In the genomic region with DNA sequence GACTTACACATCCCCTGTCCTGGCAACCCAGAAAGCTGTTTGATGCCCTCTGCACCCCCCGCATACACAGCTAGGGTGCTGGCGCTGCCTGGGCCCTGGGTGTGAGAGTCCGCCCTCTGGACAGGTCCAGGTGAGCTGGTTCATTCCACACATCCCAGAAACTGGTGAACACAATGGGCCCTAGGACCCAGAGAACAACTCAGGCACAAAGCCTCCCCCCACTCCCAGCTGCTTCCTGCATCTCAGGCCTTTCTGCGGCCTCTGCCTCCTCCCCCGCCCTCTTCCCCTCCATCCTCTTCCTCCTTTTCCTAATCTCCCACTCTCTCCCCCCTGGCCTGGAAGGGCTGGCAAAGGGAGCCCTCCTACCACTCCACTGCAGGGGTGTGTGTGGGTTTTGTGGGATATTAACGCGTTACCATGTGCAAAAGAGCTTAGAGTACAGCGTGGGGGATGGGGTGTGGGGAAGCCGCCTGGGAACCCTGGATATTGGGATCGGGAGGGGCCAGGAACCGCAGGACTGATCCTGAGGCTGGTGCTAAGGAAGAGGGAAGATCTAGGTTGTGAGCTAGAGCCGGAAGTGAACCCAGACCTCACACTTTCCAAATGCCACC, we compare ENCODE assay signal across 7 cellular contexts. TPM values are rescaled to one million over a fixed set of nuclear protein-coding genes. Genes with fewer than 3 reads are reported as not detected.
DNase-seq lines count a peak whose midpoint lies in the region; ATAC-seq and TF ChIP-seq lines count a peak whose summit lies in the region.

No MANE protein-coding gene starts in this region.

- DNase-seq in GM04504 (ENCODE audit: low read depth) (peak; percentile 72), NOMO-1 (lab: John Stamatoyannopoulos, UW; ENCODE audit: unreplicated experiment in 2 of 2) (peak; percentile 68 to 73), fibroblast of the conjunctiva (ENCODE audit: low read depth) (peak; percentile 70), upper lobe of left lung (peak; percentile 82 to 94)
- DNase-seq in activated effector memory CD4-positive, alpha-beta T cell treated with anti-CD3 and anti-CD28 coated beads, Interleukin-2, amount 50 U/mL, for 16 hours = peak; percentile 83
- peak in 4 of 10 donors; percentile 46 to 64 (median 52) for DNase-seq in naive thymus-derived CD8-positive, alpha-beta T cell

- H3K4me1 ChIP-seq in HUES48 (ENCODE audit: control insufficient read depth, insufficient read depth, low read length) = peaks cover 26% of the 10 kb centered on the region; the same call in 1 of the 2 replicates
- peaks cover 34 to 69% (median 53%) of the 10 kb centered on the region in 4 donors for H3K4me1 ChIP-seq in upper lobe of left lung

- H3K27me3 Mint-ChIP-seq in naive thymus-derived CD8-positive, alpha-beta T cell = no peaks in the 10 kb centered on the region

- H3K9ac ChIP-seq in HUES48 (ENCODE audit: low read depth, low read length) = no peak overlapping the region

- H3K27ac Mint-ChIP-seq in naive thymus-derived CD8-positive, alpha-beta T cell = peak overlapping the region; percentile 66 to 95 (median 91)

- no peak for TF ChIP-seq EP300 in upper lobe of left lung (IDR thresholded peaks at IDR 0.05)

- no peaks in the 10 kb centered on the region for H3K9me3 Mint-ChIP-seq in naive thymus-derived CD8-positive, alpha-beta T cell

- TF ChIP-seq CTCF in upper lobe of left lung (IDR thresholded peaks at IDR 0.05) = peak in 2 of 6 experiments; percentile 12 to 24

- peak overlapping the region; percentile 76 for H3K27ac ChIP-seq in HUES48 (ENCODE audit: low read depth, low read length)
- peak overlapping the region; percentile 91 to 97 (median 94) for H3K27ac ChIP-seq in upper lobe of left lung

- peak overlapping the region; percentile 79 for H3K4me3 ChIP-seq in HUES48 (ENCODE audit: low read depth, low read length)
- H3K4me3 ChIP-seq in upper lobe of left lung = peak overlapping the region in 3 of 4 donors; percentile 65 to 94 (median 93)

- peak; percentile 12 to 22 for ATAC-seq in naive thymus-derived CD8-positive, alpha-beta T cell
- peak; percentile 79 to 90 for ATAC-seq in upper lobe of left lung (ENCODE audit: low FRiP score in 2 of 2)

- H3K27me3 ChIP-seq in HUES48 (ENCODE audit: control insufficient read depth, insufficient read depth, low read length) (peaks cover 18% of the 10 kb centered on the region), upper lobe of left lung (no peaks in the 10 kb centered on the region)

- WGBS in upper lobe of left lung, 2 donors = 1 to 2% methylated on average over 10 to 12 of the region's 12 CpGs

- peak in 1 of 4 donors; percentile 22 for TF ChIP-seq POLR2A in upper lobe of left lung (IDR thresholded peaks at IDR 0.05)

- H3K9me3 ChIP-seq in HUES48 (ENCODE audit: control insufficient read depth, insufficient read depth, low read length) (no peaks in the 10 kb centered on the region), upper lobe of left lung (no peaks in the 10 kb centered on the region)

- H3K36me3 ChIP-seq in HUES48 (ENCODE audit: control insufficient read depth, insufficient read depth, low read length) = no peaks in the 10 kb centered on the region
- H3K36me3 ChIP-seq in upper lobe of left lung = no peaks in the 10 kb centered on the region

- peaks cover 0 to 2% (median 0%) of the 10 kb centered on the region in 3 donors for H3K36me3 Mint-ChIP-seq in naive thymus-derived CD8-positive, alpha-beta T cell

- POLR2A ChIA-PET in naive thymus-derived CD8-positive, alpha-beta T cell (lab: Charles Lee) = interaction anchor here (0.5 to 7.8 kb wide), 11 partner anchors 9 to 452 kb away, joined by 3 to 90 read pairs (median 4); no protein-coding TSS in a partner anchor

- H3K4me3 Mint-ChIP-seq in naive thymus-derived CD8-positive, alpha-beta T cell = peak overlapping the region; percentile 81 to 93 (median 88)

- H3K4me1 Mint-ChIP-seq in naive thymus-derived CD8-positive, alpha-beta T cell = peaks cover 13 to 53% (median 47%) of the 10 kb centered on the region in 4 donors

RNA-seq across cellular contexts. Expression of a gene that starts 1.6 kb away (rescaled TPM):
- total RNA-seq in naive thymus-derived CD8-positive, alpha-beta T cell = 10 to 100 TPM; 82.8 to 83.6 TPM
- polyA plus RNA-seq in naive thymus-derived CD8-positive, alpha-beta T cell = under 1 TPM; 0.29 to 0.84 (median 0.67) TPM
- total RNA-seq in upper lobe of left lung = 100 to 1,000 TPM in 1 of 6 donors, 10 to 100 TPM in 5; 37.5 to 121 (median 74.7) TPM

RNA-seq across cellular contexts. Expression of a gene that starts 13.8 kb away (rescaled TPM):
- not detected for total RNA-seq in naive thymus-derived CD8-positive, alpha-beta T cell
- under 1 TPM in 1 of 3 donors, not detected in 2; 0.71 TPM for polyA plus RNA-seq in naive thymus-derived CD8-positive, alpha-beta T cell
- total RNA-seq in upper lobe of left lung = 10 to 100 TPM in 5 of 6 donors, 1 to 10 TPM in 1; 1.6 to 19.7 (median 14.1) TPM

RNA-seq across cellular contexts. Expression of a gene that starts 22.1 kb away (rescaled TPM):
- total RNA-seq in naive thymus-derived CD8-positive, alpha-beta T cell = under 1 TPM in 1 of 2 experiments, not detected in 1; 0.30 TPM
- polyA plus RNA-seq in naive thymus-derived CD8-positive, alpha-beta T cell = not detected
- 10 to 100 TPM in 2 of 6 donors, 1 to 10 TPM in 3, under 1 TPM in 1; 0.49 to 16.8 (median 5.6) TPM for total RNA-seq in upper lobe of left lung

RNA-seq across cellular contexts. Expression of a gene that starts 49.4 kb away (rescaled TPM):
- total RNA-seq in naive thymus-derived CD8-positive, alpha-beta T cell = under 1 TPM; 0.44 to 0.83 TPM
- polyA plus RNA-seq in naive thymus-derived CD8-positive, alpha-beta T cell = not detected
- total RNA-seq in upper lobe of left lung = 100 to 1,000 TPM in 3 of 6 donors, 10 to 100 TPM in 3; 15.4 to 555 (median 117) TPM

RNA-seq across cellular contexts. Expression of a gene that starts 56.9 kb away (rescaled TPM):
- 10 to 100 TPM; 44.4 to 45.3 TPM for total RNA-seq in naive thymus-derived CD8-positive, alpha-beta T cell
- polyA plus RNA-seq in naive thymus-derived CD8-positive, alpha-beta T cell = 10 to 100 TPM; 27.9 to 47.4 (median 40.4) TPM
- 10 to 100 TPM; 15.7 to 80.7 (median 34.9) TPM for total RNA-seq in upper lobe of left lung
